In genomic region chr9:71719088-71719487, GRCh38 we compare ENCODE assay signal across 1 cellular context.
TF ChIP-seq lines count a peak whose summit lies in the region.

No MANE protein-coding gene starts in this region.

TF ChIP-seq in HepG2, 621 proteins besides CTCF, POLR2A, EP300 and RAD21 (continued from another document):
- no peak for TF ChIP-seq ASH2L (IDR thresholded peaks at IDR 0.05; ENCODE audit: insufficient read length, low read depth, low read length)
- no peak for TF ChIP-seq CSRNP2 (CRISPR knock-in tag; conservative IDR thresholded peaks at IDR 0.05; ENCODE audit: low read depth)
- TF ChIP-seq SAP130 (CRISPR knock-in tag; IDR thresholded peaks at IDR 0.05; ENCODE audit: low read depth), result no peak
- no peak for TF ChIP-seq STAG1 (CRISPR knock-in tag; IDR thresholded peaks at IDR 0.05)
- TF ChIP-seq RBM22 (optimal IDR thresholded peaks at IDR 0.05; ENCODE audit: low read length), result peak; percentile 72
- peak; percentile 75; the same call in 1 of the 2 replicates for TF ChIP-seq ZKSCAN1 (IDR thresholded peaks at IDR 0.05; ENCODE audit: low read length)
